1 cellular context compared by ENCODE assay signal in genomic region chr11:66282468-66283455, GRCh38.
TF ChIP-seq lines count a peak whose summit lies in the region.

No MANE protein-coding gene starts in this region.

TF ChIP-seq in HepG2, 621 proteins besides CTCF, POLR2A, EP300 and RAD21 (continued from another document and continues in another):
- TF ChIP-seq SMARCE1 (IDR thresholded peaks at IDR 0.05; ENCODE audit: borderline replicate concordance): no peak
- no peak for TF ChIP-seq FOXP1 (IDR thresholded peaks at IDR 0.05)
- TF ChIP-seq FOXP1 (CRISPR knock-in tag; IDR thresholded peaks at IDR 0.05): no peak
- TF ChIP-seq PATZ1 (CRISPR knock-in tag; IDR thresholded peaks at IDR 0.05): no peak
- TF ChIP-seq CEBPG (CRISPR knock-in tag; IDR thresholded peaks at IDR 0.05): peak; percentile 21; the same call in 1 of the 2 replicates
- TF ChIP-seq SNAI1 (CRISPR knock-in tag; IDR thresholded peaks at IDR 0.05; ENCODE audit: borderline replicate concordance): no peak
- TF ChIP-seq ATF7-NPFF (CRISPR knock-in tag; IDR thresholded peaks at IDR 0.05; ENCODE audit: low read depth): no peak
- TF ChIP-seq NFRKB (IDR thresholded peaks at IDR 0.05): no peak
- no peak for TF ChIP-seq NFIB (CRISPR knock-in tag; IDR thresholded peaks at IDR 0.05; ENCODE audit: borderline replicate concordance)
- no peak for TF ChIP-seq RERE (CRISPR knock-in tag; IDR thresholded peaks at IDR 0.05; ENCODE audit: low read depth)
- no peak for TF ChIP-seq ZFP1 (CRISPR knock-in tag; IDR thresholded peaks at IDR 0.05)
- TF ChIP-seq ZFP37 (CRISPR knock-in tag; IDR thresholded peaks at IDR 0.05; ENCODE audit: borderline replicate concordance): no peak
- no peak for TF ChIP-seq JDP2 (CRISPR knock-in tag; IDR thresholded peaks at IDR 0.05; ENCODE audit: borderline replicate concordance)
- TF ChIP-seq ETV5 (CRISPR knock-in tag; IDR thresholded peaks at IDR 0.05; ENCODE audit: borderline replicate concordance): no peak
- no peak for TF ChIP-seq NR2F2 (IDR thresholded peaks at IDR 0.05; ENCODE audit: borderline replicate concordance, low read depth)
- no peak for TF ChIP-seq ZNF761 (CRISPR knock-in tag; conservative IDR thresholded peaks at IDR 0.05)
- no peak for TF ChIP-seq ZNF564 (CRISPR knock-in tag; IDR thresholded peaks at IDR 0.05)
- no peak for TF ChIP-seq ZNF83 (CRISPR knock-in tag; IDR thresholded peaks at IDR 0.05; ENCODE audit: borderline replicate concordance)
- no peak; the same call in 1 of the 2 replicates for TF ChIP-seq ZKSCAN8 (CRISPR knock-in tag; IDR thresholded peaks at IDR 0.05; ENCODE audit: borderline replicate concordance)
- no peak for TF ChIP-seq ZFP82 (CRISPR knock-in tag; IDR thresholded peaks at IDR 0.05; ENCODE audit: borderline replicate concordance)
- TF ChIP-seq EHMT2 (IDR thresholded peaks at IDR 0.05; ENCODE audit: borderline replicate concordance, low read depth, low read length): no peak
- TF ChIP-seq MTF2 (CRISPR knock-in tag; IDR thresholded peaks at IDR 0.05; ENCODE audit: borderline replicate concordance): no peak
- TF ChIP-seq CC2D1A (CRISPR knock-in tag; IDR thresholded peaks at IDR 0.05): 0 out of 2 replicates have a peak, but pooled peaks have one; percentile 58
- no peak for TF ChIP-seq NAIF1 (CRISPR knock-in tag; IDR thresholded peaks at IDR 0.05; ENCODE audit: borderline replicate concordance)
- TF ChIP-seq HOXA9 (CRISPR knock-in tag; IDR thresholded peaks at IDR 0.05; ENCODE audit: borderline replicate concordance): no peak
- TF ChIP-seq MXD3 (CRISPR knock-in tag; IDR thresholded peaks at IDR 0.05): peak; percentile 51; the same call in 1 of the 2 replicates
- TF ChIP-seq LBX2 (CRISPR knock-in tag; IDR thresholded peaks at IDR 0.05; ENCODE audit: borderline replicate concordance): no peak
- TF ChIP-seq ZNF597 (CRISPR knock-in tag; IDR thresholded peaks at IDR 0.05): 0 out of 2 replicates have a peak, but pooled peaks have one; percentile 33
- no peak for TF ChIP-seq ZNF660 (CRISPR knock-in tag; IDR thresholded peaks at IDR 0.05; ENCODE audit: borderline replicate concordance, low read depth)
- TF ChIP-seq ZNF124 (CRISPR knock-in tag; IDR thresholded peaks at IDR 0.05): peak; percentile 78; the same call in 1 of the 2 replicates
- TF ChIP-seq NR0B2 (CRISPR knock-in tag; IDR thresholded peaks at IDR 0.05): peak; percentile 54; the same call in 1 of the 2 replicates
- no peak for TF ChIP-seq ZNF530 (CRISPR knock-in tag; IDR thresholded peaks at IDR 0.05; ENCODE audit: low read depth)
- TF ChIP-seq ZFP36 (IDR thresholded peaks at IDR 0.05; ENCODE audit: borderline replicate concordance, low read depth, low read length, partially characterized antibody): no peak
- TF ChIP-seq RARG (CRISPR knock-in tag; IDR thresholded peaks at IDR 0.05; ENCODE audit: low read depth): no peak
- no peak for TF ChIP-seq ZNF513 (CRISPR knock-in tag; conservative IDR thresholded peaks at IDR 0.05)
- TF ChIP-seq NR2F1 (CRISPR knock-in tag; IDR thresholded peaks at IDR 0.05): 0 out of 4 replicates have a peak, but pooled peaks of 1 of the 2 experiments have one; percentile 17
- no peak for TF ChIP-seq DRAP1 (CRISPR knock-in tag; IDR thresholded peaks at IDR 0.05)
- TF ChIP-seq IRF1 (CRISPR knock-in tag; IDR thresholded peaks at IDR 0.05; ENCODE audit: low read depth): no peak
- TF ChIP-seq ZNF672 (CRISPR knock-in tag; IDR thresholded peaks at IDR 0.05): no peak
- TF ChIP-seq PHF8 (CRISPR knock-in tag; IDR thresholded peaks at IDR 0.05): no peak
- 0 out of 2 replicates have a peak, but pooled peaks have one; percentile 25 for TF ChIP-seq ZZZ3 (CRISPR knock-in tag; IDR thresholded peaks at IDR 0.05; ENCODE audit: borderline replicate concordance)
- no peak for TF ChIP-seq ZNF292 (CRISPR knock-in tag; IDR thresholded peaks at IDR 0.05; ENCODE audit: borderline replicate concordance, low read depth)
- TF ChIP-seq HNRNPH1 (optimal IDR thresholded peaks at IDR 0.05; ENCODE audit: low read depth, low read length): peak; percentile 26
- no peak for TF ChIP-seq ZBTB2 (CRISPR knock-in tag; IDR thresholded peaks at IDR 0.05; ENCODE audit: low read depth)
- TF ChIP-seq SSRP1 (CRISPR knock-in tag; IDR thresholded peaks at IDR 0.05): no peak
- 0 out of 2 replicates have a peak, but pooled peaks have one; percentile 8 for TF ChIP-seq YEATS4 (CRISPR knock-in tag; IDR thresholded peaks at IDR 0.05; ENCODE audit: borderline replicate concordance)
- TF ChIP-seq NR2C2 (CRISPR knock-in tag; IDR thresholded peaks at IDR 0.05; ENCODE audit: borderline replicate concordance): 0 out of 2 replicates have a peak, but pooled peaks have one; percentile 33
- TF ChIP-seq BATF2 (CRISPR knock-in tag; IDR thresholded peaks at IDR 0.05): no peak
- peak; percentile 77; the same call in 1 of the 2 replicates for TF ChIP-seq ZNF572 (CRISPR knock-in tag; IDR thresholded peaks at IDR 0.05)
- TF ChIP-seq MAF1 (CRISPR knock-in tag; IDR thresholded peaks at IDR 0.05; ENCODE audit: borderline replicate concordance): no peak
- TF ChIP-seq ZNF569 (CRISPR knock-in tag; IDR thresholded peaks at IDR 0.05; ENCODE audit: borderline replicate concordance): no peak
- no peak; the same call in 1 of the 2 replicates for TF ChIP-seq BCL3 (CRISPR knock-in tag; IDR thresholded peaks at IDR 0.05)
